22 cellular contexts compared by ENCODE assay signal in the genomic region with DNA sequence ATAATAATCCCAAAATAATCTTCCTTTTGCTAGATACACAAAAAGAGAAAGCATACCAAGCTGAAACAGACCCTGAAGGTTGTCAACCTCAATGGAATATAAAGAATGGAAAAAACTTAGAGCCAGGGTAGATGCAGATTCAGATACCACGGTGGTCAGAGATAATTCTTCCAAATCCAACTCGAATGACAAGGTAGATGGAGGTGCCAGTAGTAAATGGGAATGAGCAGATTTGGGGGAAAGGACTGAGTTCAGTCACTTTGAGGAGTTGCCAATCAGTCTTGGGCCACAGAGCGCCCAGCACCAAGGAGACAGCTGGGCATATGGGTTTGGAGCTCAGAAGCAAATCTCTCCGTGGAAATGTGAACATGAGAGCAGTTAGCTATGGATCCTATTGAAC.
"Had no signal": no experiment of that assay in that cellular context is flagged by ENCODE, and none has a peak within 500 bp of the region (broad histone marks: within the 10 kb centered on the region; RNA-seq: fewer than 3 reads in every experiment).

No MANE protein-coding gene starts in this region.

- H3K9me3 ChIP-seq: breast epithelium, colonic mucosa, lower lobe of right lung, testis, vagina had no signal

- H3K4me3 ChIP-seq: breast epithelium, colonic mucosa, lower lobe of right lung, smooth muscle cell, testis, vagina had no signal

- H3K27ac Mint-ChIP-seq: activated CD4-positive, alpha-beta T cell treated with anti-CD3 and anti-CD28 coated beads, Interleukin-2, amount 10 ng/mL, durations not matched to agents 7 days and 5 days; activated CD8-positive, alpha-beta T cell treated with anti-CD3 and anti-CD28 coated beads for 36 hours; activated naive CD8-positive, alpha-beta T cell treated with anti-CD3 and anti-CD28 coated beads for 36 hours; nephron progenitor cell; stimulated activated memory B cell treated with anti-CD40 and anti-IgM and Interleukin-4, amounts not matched to agents 10 μg/mL and 1 μg/mL and 100 μg/mL, for 72 hours; type B pancreatic cell had no signal

- H3K27me3 Mint-ChIP-seq: activated CD8-positive, alpha-beta T cell treated with anti-CD3 and anti-CD28 coated beads for 36 hours; activated naive CD8-positive, alpha-beta T cell treated with anti-CD3 and anti-CD28 coated beads for 36 hours; stimulated activated memory B cell treated with anti-CD40 and anti-IgM and Interleukin-4, amounts not matched to agents 10 μg/mL and 1 μg/mL and 100 μg/mL, for 72 hours; type B pancreatic cell had no signal

- H3K9me3 Mint-ChIP-seq: activated CD4-positive, alpha-beta T cell treated with anti-CD3 and anti-CD28 coated beads, Interleukin-2, amount 10 ng/mL, durations not matched to agents 7 days and 5 days; activated CD8-positive, alpha-beta T cell treated with anti-CD3 and anti-CD28 coated beads for 36 hours; activated naive CD8-positive, alpha-beta T cell treated with anti-CD3 and anti-CD28 coated beads for 36 hours; nephron progenitor cell; stimulated activated memory B cell treated with anti-CD40 and anti-IgM and Interleukin-4, amounts not matched to agents 10 μg/mL and 1 μg/mL and 100 μg/mL, for 72 hours; type B pancreatic cell had no signal

- H3K27me3 ChIP-seq: breast epithelium, colonic mucosa, testis, vagina had no signal

- H3K4me3 Mint-ChIP-seq: activated CD4-positive, alpha-beta T cell treated with anti-CD3 and anti-CD28 coated beads, Interleukin-2, amount 10 ng/mL, durations not matched to agents 7 days and 5 days; activated CD8-positive, alpha-beta T cell treated with anti-CD3 and anti-CD28 coated beads for 36 hours; activated naive CD8-positive, alpha-beta T cell treated with anti-CD3 and anti-CD28 coated beads for 36 hours; nephron progenitor cell; stimulated activated memory B cell treated with anti-CD40 and anti-IgM and Interleukin-4, amounts not matched to agents 10 μg/mL and 1 μg/mL and 100 μg/mL, for 72 hours; type B pancreatic cell had no signal

- H3K4me2 ChIP-seq: smooth muscle cell had no signal

- H3K27ac ChIP-seq: breast epithelium, colonic mucosa, lower lobe of right lung, parathyroid adenoma, testis, vagina, WERI-Rb-1 had no signal

- ATAC-seq: activated CD8-positive, alpha-beta T cell treated with anti-CD3 and anti-CD28 coated beads for 36 hours; left lobe of liver; lower lobe of right lung; sciatic nerve; stimulated activated memory B cell treated with anti-CD40 and anti-IgM and Interleukin-4, amounts not matched to agents 10 μg/mL and 1 μg/mL and 100 μg/mL, for 72 hours had no signal

- H3K36me3 Mint-ChIP-seq: stimulated activated memory B cell treated with anti-CD40 and anti-IgM and Interleukin-4, amounts not matched to agents 10 μg/mL and 1 μg/mL and 100 μg/mL, for 72 hours had no signal

- H3K9ac ChIP-seq: parathyroid adenoma had no signal

- DNase-seq: activated CD4-positive, alpha-beta T cell treated with anti-CD3 and anti-CD28 coated beads, Interleukin-2, amount 10 ng/mL, durations not matched to agents 7 days and 5 days; activated CD4-positive, CD25-positive, alpha-beta regulatory T cell treated with anti-CD3 and anti-CD28 coated beads, Interleukin-2, amount 50 U/mL, for 72 hours; activated CD8-positive, alpha-beta T cell treated with anti-CD3 and anti-CD28 coated beads for 36 hours; activated naive CD4-positive, alpha-beta T cell treated with Interleukin-2 at 50 U/mL for 16 hours; activated naive CD8-positive, alpha-beta T cell treated with anti-CD3 and anti-CD28 coated beads for 36 hours; colonic mucosa; erythroblast; foreskin fibroblast; lower lobe of right lung; nephron progenitor cell; nucleus accumbens; stimulated activated CD4-positive, alpha-beta T cell treated with anti-CD3 and anti-CD28 coated beads, Interleukin-15, amount 100 ng/mL, for 24 hours; testis; WERI-Rb-1 had no signal

- H3K36me3 ChIP-seq: breast epithelium, colonic mucosa, lower lobe of right lung, vagina had no signal

- H2AFZ ChIP-seq: parathyroid adenoma had no signal
